ENCODE assay signal across 13 cellular contexts in the genomic region with DNA sequence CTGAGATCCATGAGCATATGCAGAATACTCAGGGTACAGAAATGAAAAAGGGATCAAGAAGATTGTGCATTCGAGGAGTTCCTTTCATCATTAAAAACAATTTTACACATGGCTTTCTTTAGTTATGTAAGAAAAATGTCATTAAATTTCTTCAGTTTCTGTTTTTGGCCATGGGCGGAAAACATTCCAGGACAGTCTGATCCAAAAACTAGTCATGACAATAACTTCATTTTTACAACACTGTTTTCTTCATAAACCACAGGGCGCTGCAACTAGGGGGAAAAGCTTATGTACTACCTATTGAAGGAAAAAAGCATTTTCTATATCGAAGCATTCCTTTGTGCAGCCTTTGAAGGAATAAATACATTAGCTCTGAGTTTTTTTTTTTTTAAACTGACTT. TPM values are rescaled to one million over a fixed set of nuclear protein-coding genes. Genes with fewer than 3 reads are reported as not detected.
DNase-seq lines count a peak whose midpoint lies in the region; ATAC-seq and TF ChIP-seq lines count a peak whose summit lies in the region.
"Had no signal": no experiment of that assay in that cellular context is flagged by ENCODE, and none has a peak within 500 bp of the region (broad histone marks: within the 10 kb centered on the region; RNA-seq: fewer than 3 reads in every experiment).

No MANE protein-coding gene starts in this region.

- DNase-seq in SK-N-SH (no peak), HL-60 (ENCODE audit: low read depth in 1 of 2, low spot score in 1 of 2) (no peak), fibroblast of peridontal ligament (ENCODE audit: extremely low read depth) (peak; percentile 13), OCI-M1 (lab: John Stamatoyannopoulos, UW) (no peak)
- DNase-seq: CD8-positive, alpha-beta T cell; H9; NCI-H1105; NCI-H1694 treated with DMSO at 0.1 percent for 48 hours had no signal

- no peak overlapping the region for H2AFZ ChIP-seq in SK-N-SH (ENCODE audit: low read depth)

- H3K9ac ChIP-seq in SK-N-SH (no peak overlapping the region), skeletal muscle satellite cell (ENCODE audit: low read depth, low read length) (no peak overlapping the region)

- H3F3A ChIP-seq in SK-N-SH (replicated peaks; ENCODE audit: insufficient read depth): peaks cover 8% of the 10 kb centered on the region

- 47% methylated on average over 4 of the region's 4 CpGs for WGBS in SK-N-SH (ENCODE audit: low lambda C conversion rate)

- no peaks in the 10 kb centered on the region for H4K20me1 ChIP-seq in SK-N-SH (ENCODE audit: insufficient read depth)

- H3K27me3 ChIP-seq in SK-N-SH (ENCODE audit: insufficient read depth) (no peaks in the 10 kb centered on the region), HL-60 (ENCODE audit: insufficient read depth, poor library complexity, severe bottlenecking) (no peaks in the 10 kb centered on the region), skeletal muscle satellite cell (ENCODE audit: control insufficient read depth, insufficient read depth, low read length) (no peaks in the 10 kb centered on the region)

- H3K4me3 ChIP-seq in SK-N-SH (ENCODE audit: low read depth in 2 of 2, low read length in 1 of 2) (no peak overlapping the region), HL-60 (replicated peaks; ENCODE audit: insufficient read depth, low read length) (no peak overlapping the region), skeletal muscle satellite cell (ENCODE audit: low read length) (no peak overlapping the region)

- POLR2A ChIA-PET in SK-N-SH (lab: Yijun Ruan, JAX): no interaction called here

- no peaks in the 10 kb centered on the region for H3K9me2 ChIP-seq in SK-N-SH

- H3K4me2 ChIP-seq in SK-N-SH (no peak overlapping the region), skeletal muscle satellite cell (ENCODE audit: low read length) (peak overlapping the region; percentile 28)

- CTCF ChIA-PET in SK-N-SH (lab: Yijun Ruan, JAX): interaction anchor here (1.3 kb wide), 1 partner anchor 9 kb away, joined by 3 read pairs; no protein-coding TSS in a partner anchor

- TF ChIP-seq RAD21 in SK-N-SH (IDR thresholded peaks at IDR 0.05; ENCODE audit: low read length): no peak

- ATAC-seq in SK-N-SH treated with all-trans-retinoic acid at 6 μM for 48 hours (no peak), GM21528 (IDR thresholded peaks at IDR 0.05; ENCODE audit: low FRiP score, unreplicated experiment) (no peak), HG02623 (IDR thresholded peaks at IDR 0.05; ENCODE audit: unreplicated experiment) (no peak)
- ATAC-seq: CD8-positive, alpha-beta T cell had no signal

- no peak for TF ChIP-seq EP300 in SK-N-SH (IDR thresholded peaks at IDR 0.05; ENCODE audit: borderline replicate concordance in 1 of 2, low read depth in 1 of 2, low read length in 1 of 2)

- H3K36me3 ChIP-seq in SK-N-SH (replicated peaks in 1 of 2; ENCODE audit: control insufficient read depth in 1 of 2, insufficient read depth in 2 of 2, low read length in 1 of 2) (no peaks in the 10 kb centered on the region), skeletal muscle satellite cell (ENCODE audit: insufficient read depth, low read length) (peaks cover 2% of the 10 kb centered on the region)

- no peaks in the 10 kb centered on the region for H3K79me2 ChIP-seq in SK-N-SH (ENCODE audit: insufficient read depth)

- H3K27ac ChIP-seq in SK-N-SH (ENCODE audit: low read depth in 2 of 2, low read length in 1 of 2): no peak overlapping the region
- H3K27ac ChIP-seq in HL-60 (replicated peaks): peak overlapping the region; percentile 58
- H3K27ac ChIP-seq: 22Rv1 had no signal

- H3K4me1 ChIP-seq in SK-N-SH (ENCODE audit: control insufficient read depth in 1 of 2, insufficient read depth in 2 of 2, low read depth in 1 of 2, low read length in 1 of 2): no peaks in the 10 kb centered on the region
- peaks cover 11% of the 10 kb centered on the region for H3K4me1 ChIP-seq in skeletal muscle satellite cell (ENCODE audit: control insufficient read depth, insufficient read depth, low read length)

- TF ChIP-seq CTCF in SK-N-SH (IDR thresholded peaks at IDR 0.05) (no peak), HL-60 (IDR thresholded peaks at IDR 0.05; ENCODE audit: insufficient read depth, low read length) (no peak)

- H3K9me3 ChIP-seq in SK-N-SH: no peaks in the 10 kb centered on the region
- H3K9me3 ChIP-seq in skeletal muscle satellite cell (replicated peaks; ENCODE audit: low read length): no peaks in the 10 kb centered on the region

TF ChIP-seq in SK-N-SH treated with all-trans-retinoic acid at 6 μM for 48 hours, 23 proteins besides CTCF, POLR2A, EP300 and RAD21 (continues in another document):
- TF ChIP-seq, protein P1, sequence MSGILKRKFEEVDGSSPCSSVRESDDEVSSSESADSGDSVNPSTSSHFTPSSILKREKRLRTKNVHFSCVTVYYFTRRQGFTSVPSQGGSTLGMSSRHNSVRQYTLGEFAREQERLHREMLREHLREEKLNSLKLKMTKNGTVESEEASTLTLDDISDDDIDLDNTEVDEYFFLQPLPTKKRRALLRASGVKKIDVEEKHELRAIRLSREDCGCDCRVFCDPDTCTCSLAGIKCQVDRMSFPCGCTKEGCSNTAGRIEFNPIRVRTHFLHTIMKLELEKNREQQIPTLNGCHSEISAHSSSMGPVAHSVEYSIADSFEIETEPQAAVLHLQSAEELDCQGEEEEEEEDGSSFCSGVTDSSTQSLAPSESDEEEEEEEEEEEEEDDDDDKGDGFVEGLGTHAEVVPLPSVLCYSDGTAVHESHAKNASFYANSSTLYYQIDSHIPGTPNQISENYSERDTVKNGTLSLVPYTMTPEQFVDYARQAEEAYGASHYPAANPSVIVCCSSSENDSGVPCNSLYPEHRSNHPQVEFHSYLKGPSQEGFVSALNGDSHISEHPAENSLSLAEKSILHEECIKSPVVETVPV (CRISPR knock-in tag; IDR thresholded peaks at IDR 0.05): no peak
- TF ChIP-seq SNAI2 (CRISPR knock-in tag; IDR thresholded peaks at IDR 0.05): no peak
- TF ChIP-seq ISL1 (CRISPR knock-in tag; IDR thresholded peaks at IDR 0.05): 0 out of 2 replicates have a peak, but pooled peaks have one; percentile 4

TF ChIP-seq in SK-N-SH, 30 proteins besides CTCF, POLR2A, EP300 and RAD21:
- TF ChIP-seq SMC3 (IDR thresholded peaks at IDR 0.05; ENCODE audit: low read depth, low read length): no peak
- no peak for TF ChIP-seq RFX5 (IDR thresholded peaks at IDR 0.05; ENCODE audit: low read length)
- TF ChIP-seq CHD2 (IDR thresholded peaks at IDR 0.05; ENCODE audit: low read length, partially characterized antibody): no peak
- no peak for TF ChIP-seq FOXM1 (IDR thresholded peaks at IDR 0.05; ENCODE audit: low read depth)
- TF ChIP-seq REST (IDR thresholded peaks at IDR 0.05; ENCODE audit: low read depth, low read length): no peak
- TF ChIP-seq, protein P2, sequence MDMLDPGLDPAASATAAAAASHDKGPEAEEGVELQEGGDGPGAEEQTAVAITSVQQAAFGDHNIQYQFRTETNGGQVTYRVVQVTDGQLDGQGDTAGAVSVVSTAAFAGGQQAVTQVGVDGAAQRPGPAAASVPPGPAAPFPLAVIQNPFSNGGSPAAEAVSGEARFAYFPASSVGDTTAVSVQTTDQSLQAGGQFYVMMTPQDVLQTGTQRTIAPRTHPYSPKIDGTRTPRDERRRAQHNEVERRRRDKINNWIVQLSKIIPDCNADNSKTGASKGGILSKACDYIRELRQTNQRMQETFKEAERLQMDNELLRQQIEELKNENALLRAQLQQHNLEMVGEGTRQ (IDR thresholded peaks at IDR 0.05; ENCODE audit: borderline replicate concordance, low read depth, low read length): no peak
- TF ChIP-seq TAF1 (IDR thresholded peaks at IDR 0.05; ENCODE audit: borderline replicate concordance, low read depth, low read length): no peak
- TF ChIP-seq GATA2 (CRISPR knock-in tag; IDR thresholded peaks at IDR 0.05): no peak

RNA-seq across cellular contexts. Expression of gene IL13RA1, which starts 28.2 kb away (rescaled TPM):
- polyA plus RNA-seq in SK-N-SH (2012; rRNA removed): 27.0 and 29.9 TPM in 2 replicates
- polyA plus RNA-seq in SK-N-SH (2012; cell fraction: cytosol; rRNA removed): 38.7 and 46.4 TPM in 2 replicates
- 9.9 and 16.7 TPM in 2 replicates for polyA plus RNA-seq in SK-N-SH (2012; cell fraction: nucleus; rRNA removed)
- total RNA-seq in skeletal muscle satellite cell (2012; rRNA removed): 32.3 and 48.7 TPM in 2 replicates
